2 cellular contexts compared by ENCODE assay signal in the genomic region with DNA sequence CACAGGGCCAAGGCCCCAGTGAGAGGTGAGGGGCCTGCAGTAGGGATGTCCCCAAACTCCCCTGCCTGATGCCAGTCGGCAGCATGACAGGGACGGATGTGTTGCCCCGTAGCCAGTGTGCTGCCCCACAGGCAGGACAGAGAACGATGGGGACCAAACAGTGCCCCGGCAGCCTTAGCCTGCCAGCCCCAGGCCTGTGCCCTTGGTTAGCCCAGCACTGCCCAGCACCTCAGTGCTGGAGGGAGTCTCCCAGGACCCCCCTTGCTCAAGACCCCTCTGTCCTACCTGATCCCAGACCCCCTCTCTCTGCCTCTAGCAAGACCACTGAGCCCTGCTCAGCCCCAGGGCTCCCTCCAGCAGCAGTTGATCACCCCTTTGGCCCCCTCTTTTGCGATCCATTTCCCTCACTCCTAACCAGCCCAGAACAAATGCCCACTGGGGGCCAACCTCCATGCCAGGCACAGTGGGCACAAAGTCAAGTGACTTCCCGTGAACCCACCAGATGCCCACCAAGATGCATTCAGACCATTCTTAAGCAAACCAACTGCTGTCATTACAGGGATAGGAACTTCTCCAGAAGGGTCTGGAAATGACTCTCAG.
TF ChIP-seq lines count a peak whose summit lies in the region.

No MANE protein-coding gene starts in this region.

TF ChIP-seq in SK-N-SH, 30 proteins besides CTCF, POLR2A, EP300 and RAD21 (continued from another document):
- TF ChIP-seq, protein P1, sequence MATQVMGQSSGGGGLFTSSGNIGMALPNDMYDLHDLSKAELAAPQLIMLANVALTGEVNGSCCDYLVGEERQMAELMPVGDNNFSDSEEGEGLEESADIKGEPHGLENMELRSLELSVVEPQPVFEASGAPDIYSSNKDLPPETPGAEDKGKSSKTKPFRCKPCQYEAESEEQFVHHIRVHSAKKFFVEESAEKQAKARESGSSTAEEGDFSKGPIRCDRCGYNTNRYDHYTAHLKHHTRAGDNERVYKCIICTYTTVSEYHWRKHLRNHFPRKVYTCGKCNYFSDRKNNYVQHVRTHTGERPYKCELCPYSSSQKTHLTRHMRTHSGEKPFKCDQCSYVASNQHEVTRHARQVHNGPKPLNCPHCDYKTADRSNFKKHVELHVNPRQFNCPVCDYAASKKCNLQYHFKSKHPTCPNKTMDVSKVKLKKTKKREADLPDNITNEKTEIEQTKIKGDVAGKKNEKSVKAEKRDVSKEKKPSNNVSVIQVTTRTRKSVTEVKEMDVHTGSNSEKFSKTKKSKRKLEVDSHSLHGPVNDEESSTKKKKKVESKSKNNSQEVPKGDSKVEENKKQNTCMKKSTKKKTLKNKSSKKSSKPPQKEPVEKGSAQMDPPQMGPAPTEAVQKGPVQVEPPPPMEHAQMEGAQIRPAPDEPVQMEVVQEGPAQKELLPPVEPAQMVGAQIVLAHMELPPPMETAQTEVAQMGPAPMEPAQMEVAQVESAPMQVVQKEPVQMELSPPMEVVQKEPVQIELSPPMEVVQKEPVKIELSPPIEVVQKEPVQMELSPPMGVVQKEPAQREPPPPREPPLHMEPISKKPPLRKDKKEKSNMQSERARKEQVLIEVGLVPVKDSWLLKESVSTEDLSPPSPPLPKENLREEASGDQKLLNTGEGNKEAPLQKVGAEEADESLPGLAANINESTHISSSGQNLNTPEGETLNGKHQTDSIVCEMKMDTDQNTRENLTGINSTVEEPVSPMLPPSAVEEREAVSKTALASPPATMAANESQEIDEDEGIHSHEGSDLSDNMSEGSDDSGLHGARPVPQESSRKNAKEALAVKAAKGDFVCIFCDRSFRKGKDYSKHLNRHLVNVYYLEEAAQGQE (IDR thresholded peaks at IDR 0.05; ENCODE audit: low read depth, low read length): no peak
- TF ChIP-seq, protein P2, sequence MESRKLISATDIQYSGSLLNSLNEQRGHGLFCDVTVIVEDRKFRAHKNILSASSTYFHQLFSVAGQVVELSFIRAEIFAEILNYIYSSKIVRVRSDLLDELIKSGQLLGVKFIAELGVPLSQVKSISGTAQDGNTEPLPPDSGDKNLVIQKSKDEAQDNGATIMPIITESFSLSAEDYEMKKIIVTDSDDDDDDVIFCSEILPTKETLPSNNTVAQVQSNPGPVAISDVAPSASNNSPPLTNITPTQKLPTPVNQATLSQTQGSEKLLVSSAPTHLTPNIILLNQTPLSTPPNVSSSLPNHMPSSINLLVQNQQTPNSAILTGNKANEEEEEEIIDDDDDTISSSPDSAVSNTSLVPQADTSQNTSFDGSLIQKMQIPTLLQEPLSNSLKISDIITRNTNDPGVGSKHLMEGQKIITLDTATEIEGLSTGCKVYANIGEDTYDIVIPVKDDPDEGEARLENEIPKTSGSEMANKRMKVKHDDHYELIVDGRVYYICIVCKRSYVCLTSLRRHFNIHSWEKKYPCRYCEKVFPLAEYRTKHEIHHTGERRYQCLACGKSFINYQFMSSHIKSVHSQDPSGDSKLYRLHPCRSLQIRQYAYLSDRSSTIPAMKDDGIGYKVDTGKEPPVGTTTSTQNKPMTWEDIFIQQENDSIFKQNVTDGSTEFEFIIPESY (IDR thresholded peaks at IDR 0.05; ENCODE audit: borderline replicate concordance, low read depth): no peak
- TF ChIP-seq RXRA (IDR thresholded peaks at IDR 0.05; ENCODE audit: borderline replicate concordance, low read depth) (no peak), POLR2AphosphoS5 (IDR thresholded peaks at IDR 0.05; ENCODE audit: low read depth, low read length) (no peak), TAF1 (IDR thresholded peaks at IDR 0.05; ENCODE audit: borderline replicate concordance, low read depth, low read length) (no peak), MXI1 (IDR thresholded peaks at IDR 0.05; ENCODE audit: low read depth, low read length) (no peak), CHD2 (IDR thresholded peaks at IDR 0.05; ENCODE audit: low read length, partially characterized antibody) (no peak)
- TF ChIP-seq, protein P3, sequence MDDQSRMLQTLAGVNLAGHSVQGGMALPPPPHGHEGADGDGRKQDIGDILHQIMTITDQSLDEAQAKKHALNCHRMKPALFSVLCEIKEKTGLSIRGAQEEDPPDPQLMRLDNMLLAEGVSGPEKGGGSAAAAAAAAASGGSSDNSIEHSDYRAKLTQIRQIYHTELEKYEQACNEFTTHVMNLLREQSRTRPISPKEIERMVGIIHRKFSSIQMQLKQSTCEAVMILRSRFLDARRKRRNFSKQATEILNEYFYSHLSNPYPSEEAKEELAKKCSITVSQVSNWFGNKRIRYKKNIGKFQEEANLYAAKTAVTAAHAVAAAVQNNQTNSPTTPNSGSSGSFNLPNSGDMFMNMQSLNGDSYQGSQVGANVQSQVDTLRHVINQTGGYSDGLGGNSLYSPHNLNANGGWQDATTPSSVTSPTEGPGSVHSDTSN (IDR thresholded peaks at IDR 0.05): no peak
- TF ChIP-seq, protein P4, sequence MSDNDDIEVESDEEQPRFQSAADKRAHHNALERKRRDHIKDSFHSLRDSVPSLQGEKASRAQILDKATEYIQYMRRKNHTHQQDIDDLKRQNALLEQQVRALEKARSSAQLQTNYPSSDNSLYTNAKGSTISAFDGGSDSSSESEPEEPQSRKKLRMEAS (IDR thresholded peaks at IDR 0.05; ENCODE audit: low read depth): no peak

TF ChIP-seq in SK-N-SH treated with all-trans-retinoic acid at 6 μM for 48 hours, 23 proteins besides CTCF, POLR2A, EP300 and RAD21 (continued from another document):
- TF ChIP-seq, protein P5, sequence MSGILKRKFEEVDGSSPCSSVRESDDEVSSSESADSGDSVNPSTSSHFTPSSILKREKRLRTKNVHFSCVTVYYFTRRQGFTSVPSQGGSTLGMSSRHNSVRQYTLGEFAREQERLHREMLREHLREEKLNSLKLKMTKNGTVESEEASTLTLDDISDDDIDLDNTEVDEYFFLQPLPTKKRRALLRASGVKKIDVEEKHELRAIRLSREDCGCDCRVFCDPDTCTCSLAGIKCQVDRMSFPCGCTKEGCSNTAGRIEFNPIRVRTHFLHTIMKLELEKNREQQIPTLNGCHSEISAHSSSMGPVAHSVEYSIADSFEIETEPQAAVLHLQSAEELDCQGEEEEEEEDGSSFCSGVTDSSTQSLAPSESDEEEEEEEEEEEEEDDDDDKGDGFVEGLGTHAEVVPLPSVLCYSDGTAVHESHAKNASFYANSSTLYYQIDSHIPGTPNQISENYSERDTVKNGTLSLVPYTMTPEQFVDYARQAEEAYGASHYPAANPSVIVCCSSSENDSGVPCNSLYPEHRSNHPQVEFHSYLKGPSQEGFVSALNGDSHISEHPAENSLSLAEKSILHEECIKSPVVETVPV (CRISPR knock-in tag; IDR thresholded peaks at IDR 0.05): no peak
- no peak for TF ChIP-seq ZC3H10 (CRISPR knock-in tag; IDR thresholded peaks at IDR 0.05)
- TF ChIP-seq CSDC2 (CRISPR knock-in tag; IDR thresholded peaks at IDR 0.05): no peak
- TF ChIP-seq, protein P6, sequence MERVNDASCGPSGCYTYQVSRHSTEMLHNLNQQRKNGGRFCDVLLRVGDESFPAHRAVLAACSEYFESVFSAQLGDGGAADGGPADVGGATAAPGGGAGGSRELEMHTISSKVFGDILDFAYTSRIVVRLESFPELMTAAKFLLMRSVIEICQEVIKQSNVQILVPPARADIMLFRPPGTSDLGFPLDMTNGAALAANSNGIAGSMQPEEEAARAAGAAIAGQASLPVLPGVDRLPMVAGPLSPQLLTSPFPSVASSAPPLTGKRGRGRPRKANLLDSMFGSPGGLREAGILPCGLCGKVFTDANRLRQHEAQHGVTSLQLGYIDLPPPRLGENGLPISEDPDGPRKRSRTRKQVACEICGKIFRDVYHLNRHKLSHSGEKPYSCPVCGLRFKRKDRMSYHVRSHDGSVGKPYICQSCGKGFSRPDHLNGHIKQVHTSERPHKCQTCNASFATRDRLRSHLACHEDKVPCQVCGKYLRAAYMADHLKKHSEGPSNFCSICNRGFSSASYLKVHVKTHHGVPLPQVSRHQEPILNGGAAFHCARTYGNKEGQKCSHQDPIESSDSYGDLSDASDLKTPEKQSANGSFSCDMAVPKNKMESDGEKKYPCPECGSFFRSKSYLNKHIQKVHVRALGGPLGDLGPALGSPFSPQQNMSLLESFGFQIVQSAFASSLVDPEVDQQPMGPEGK (CRISPR knock-in tag; IDR thresholded peaks at IDR 0.05; ENCODE audit: borderline replicate concordance): no peak
- no peak for TF ChIP-seq ZFP3 (CRISPR knock-in tag; IDR thresholded peaks at IDR 0.05)
- no peak for TF ChIP-seq ZFP30 (CRISPR knock-in tag; IDR thresholded peaks at IDR 0.05)
- no peak for TF ChIP-seq SNAI2 (CRISPR knock-in tag; IDR thresholded peaks at IDR 0.05)
- no peak for TF ChIP-seq TCF4 (CRISPR knock-in tag; IDR thresholded peaks at IDR 0.05; ENCODE audit: borderline replicate concordance)
